Comparison of ENCODE assay signal across 1 cellular context in the genomic region with DNA sequence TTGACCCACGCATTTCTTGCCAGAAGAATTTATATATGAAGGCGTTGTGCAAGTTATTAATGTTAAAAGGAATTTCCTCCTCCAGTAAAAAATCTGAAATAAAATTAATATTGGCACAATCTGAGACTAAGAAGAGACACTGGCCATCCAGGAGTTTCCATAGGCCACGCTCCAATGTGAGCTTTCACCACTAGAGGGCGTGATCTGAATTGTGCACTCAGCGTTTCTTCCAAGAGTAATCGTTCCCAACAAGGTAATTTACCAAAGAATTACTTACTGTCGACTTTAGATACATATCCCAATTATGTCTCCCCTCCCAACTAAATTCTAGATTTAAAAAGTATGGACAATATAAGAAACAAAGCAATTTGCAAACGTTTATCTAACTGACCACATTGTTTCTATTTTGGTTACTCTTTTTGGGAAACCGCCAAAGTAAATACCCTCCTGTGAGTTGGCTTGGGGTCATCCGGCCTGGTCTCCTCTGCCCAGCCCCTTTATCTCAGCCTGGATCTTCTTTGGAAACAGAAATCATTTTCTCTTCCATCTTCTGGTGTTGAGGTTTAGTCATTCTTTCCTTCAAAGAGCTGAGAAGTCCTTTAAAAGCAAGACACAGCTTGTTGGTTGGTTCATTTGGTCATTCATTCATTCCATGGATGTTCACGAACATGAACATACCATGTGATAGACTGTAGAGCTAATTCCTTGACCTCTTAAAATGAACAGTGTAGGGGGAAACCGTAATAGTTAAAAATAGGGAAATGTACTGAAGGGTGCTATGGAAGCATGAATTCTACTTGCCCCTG.
TF ChIP-seq lines count a peak whose summit lies in the region.

No MANE protein-coding gene starts in this region.

TF ChIP-seq in HepG2, 621 proteins besides CTCF, POLR2A, EP300 and RAD21 (continued from another document):
- peak; percentile 87 to 93 for TF ChIP-seq MAFK (conservative IDR thresholded peaks at IDR 0.05 in 1 of 2, IDR thresholded peaks at IDR 0.05 in 1 of 2; ENCODE audit: low read length in 2 of 2)
- no peak for TF ChIP-seq KLF6 (CRISPR knock-in tag; IDR thresholded peaks at IDR 0.05)
- TF ChIP-seq ZNF772 (CRISPR knock-in tag; IDR thresholded peaks at IDR 0.05): no peak
- no peak for TF ChIP-seq ZBTB49 (CRISPR knock-in tag; IDR thresholded peaks at IDR 0.05; ENCODE audit: borderline replicate concordance)
